Comparison of ENCODE assay signal across 14 cellular contexts in the genomic region with DNA sequence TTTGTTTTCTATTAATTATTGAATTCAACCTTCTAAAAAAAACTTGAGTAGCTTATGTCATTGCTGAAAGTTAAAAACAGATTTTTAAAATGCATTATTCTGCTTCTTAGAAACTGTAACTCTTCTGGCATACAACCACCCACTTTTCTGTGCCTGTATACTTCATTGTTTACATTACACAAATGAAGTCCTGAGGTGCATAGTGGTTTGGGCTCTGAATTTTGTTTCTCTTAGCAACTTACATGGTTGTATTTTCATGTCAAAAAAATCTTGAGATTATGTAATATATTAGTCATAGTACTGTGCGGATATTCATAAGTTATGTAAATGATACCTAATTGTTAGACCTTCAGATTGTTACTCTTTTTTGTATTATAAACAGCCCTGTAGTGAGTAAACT. TPM values are rescaled to one million over a fixed set of nuclear protein-coding genes. Genes with fewer than 3 reads are reported as not detected.
DNase-seq lines count a peak whose midpoint lies in the region; ATAC-seq and TF ChIP-seq lines count a peak whose summit lies in the region.
"Had no signal": no experiment of that assay in that cellular context is flagged by ENCODE, and none has a peak within 500 bp of the region (broad histone marks: within the 10 kb centered on the region; RNA-seq: fewer than 3 reads in every experiment).

No MANE protein-coding gene starts in this region.

- no peak overlapping the region for H2AFZ ChIP-seq in GM23248

- H3K27me3 ChIP-seq in GM23248 (replicated peaks; ENCODE audit: insufficient read depth): no peaks in the 10 kb centered on the region
- H3K27me3 ChIP-seq: BE2C had no signal

- no peak for TF ChIP-seq CTCF in AG10803 (conservative IDR thresholded peaks at IDR 0.05; ENCODE audit: low read length)

- H3K4me3 ChIP-seq in AG10803 (ENCODE audit: low read length) (no peak overlapping the region), GM23248 (no peak overlapping the region)

- in situ Hi-C loops in GM23248 (cut with MboI): loop anchor here (25.0 kb wide), 1 partner anchor 1208 kb away; no protein-coding TSS in a partner anchor

- DNase-seq in AG10803 (ENCODE audit: low read depth) (peak; percentile 22), GM23248 (peak; percentile 25), amniotic epithelial cell (ENCODE audit: low read depth) (peak; percentile 2), fibroblast of peridontal ligament (ENCODE audit: extremely low read depth) (peak; percentile 74), COLO829 (ENCODE audit: low spot score) (no peak)
- no peak for DNase-seq in activated CD4-positive, alpha-beta T cell treated with anti-CD3 and anti-CD28 coated beads for 4 hours
- DNase-seq: BE2C; C1 segment of cervical spinal cord; Caco-2; CD4-positive, CD25-positive, alpha-beta regulatory T cell; CD8-positive, alpha-beta memory T cell; GOT3; H7 had no signal

- no peaks in the 10 kb centered on the region for H4K20me1 ChIP-seq in GM23248 (ENCODE audit: insufficient read depth)

- no peak overlapping the region for H3K9ac ChIP-seq in GM23248

- no peak for ATAC-seq in HG02870 (IDR thresholded peaks at IDR 0.05; ENCODE audit: unreplicated experiment)

- H3F3A ChIP-seq in GM23248 (ENCODE audit: insufficient read depth): peaks cover 2% of the 10 kb centered on the region; the same call in 1 of the 2 replicates

- no peaks in the 10 kb centered on the region for H3K9me3 ChIP-seq in GM23248 (ENCODE audit: low read depth)
- H3K9me3 ChIP-seq: BE2C, Caco-2 had no signal

- H3K4me1 ChIP-seq in GM23248 (ENCODE audit: insufficient read depth): peaks cover 5% of the 10 kb centered on the region; the same call in 1 of the 2 replicates
- H3K4me1 ChIP-seq: BE2C, Caco-2 had no signal

- H3K9me2 ChIP-seq in GM23248 (ENCODE audit: insufficient read depth): no peaks in the 10 kb centered on the region

- peaks cover 29% of the 10 kb centered on the region for H3K36me3 ChIP-seq in GM23248 (ENCODE audit: low read depth)

- peaks cover 29% of the 10 kb centered on the region for H3K79me2 ChIP-seq in GM23248 (ENCODE audit: insufficient read depth)

- H3K4me2 ChIP-seq in GM23248 (ENCODE audit: unreplicated experiment): no peak overlapping the region

- no peak overlapping the region for H3K27ac ChIP-seq in GM23248

- WGBS in GM23248 (ENCODE audit: low coverage in 1 of 2, low lambda C conversion rate in 2 of 2, missing lambda C conversion rate in 2 of 2), 2 experiments: 35 to 39% methylated on average over 1 of the region's 1 CpG

RNA-seq across cellular contexts. Expression of a gene that starts 12.2 kb away (rescaled TPM):
- 25.5 and 32.7 TPM in 2 replicates for total RNA-seq in GM23248 (2014; rRNA removed; shearing (Covaris generic))
- polyA plus RNA-seq in GM23248 (2016; fragmentation: Nextera tagmentation; extraction: Ambion mirVana): 27.7 and 28.4 TPM in 2 replicates

Comparison
In these comparisons a context has a peak if more than half of its experiments do, and no peak if none do; other contexts are left out.
1. DNase-seq: peak in AG10803 (single experiment), GM23248 (single experiment), amniotic epithelial cell (single experiment) and fibroblast of peridontal ligament (single experiment); none in activated CD4-positive, alpha-beta T cell treated with anti-CD3 and anti-CD28 coated beads for 4 hours (0 of 2) and COLO829 (single experiment).